12 cellular contexts compared by ENCODE assay signal in genomic region chr14:22265319-22266140, GRCh38.
A peak's percentile ranks its signal among the peaks of the same experiment; 100 is the strongest.
DNase-seq lines count a peak whose midpoint lies in the region; ATAC-seq and TF ChIP-seq lines count a peak whose summit lies in the region.
"Had no signal": no experiment of that assay in that cellular context is flagged by ENCODE, and none has a peak within 500 bp of the region (broad histone marks: within the 10 kb centered on the region; RNA-seq: fewer than 3 reads in every experiment).

No MANE protein-coding gene starts in this region.

- H3K36me3 Mint-ChIP-seq in type B pancreatic cell: no peaks in the 10 kb centered on the region

- ATAC-seq in left cardiac atrium: no peak
- no peak for ATAC-seq in psoas muscle

- peaks cover 21% of the 10 kb centered on the region for H3K4me1 Mint-ChIP-seq in type B pancreatic cell (ENCODE audit: unreplicated experiment)

- 49 to 70% (median 62%) methylated on average over 8 of the region's 8 CpGs for WGBS in psoas muscle, 3 donors

- peaks cover 21% of the 10 kb centered on the region for H3K27me3 Mint-ChIP-seq in type B pancreatic cell

- H3K4me1 ChIP-seq in cardiac muscle cell (ENCODE audit: low read depth) (no peaks in the 10 kb centered on the region), psoas muscle (no peaks in the 10 kb centered on the region)
- H3K4me1 ChIP-seq: Peyer's patch had no signal

- no peaks in the 10 kb centered on the region for H3K9me3 Mint-ChIP-seq in type B pancreatic cell

- no peak overlapping the region for H3K4me3 ChIP-seq in cardiac muscle cell
- H3K4me3 ChIP-seq in fibroblast of pulmonary artery (replicated peaks; ENCODE audit: low read depth, low read length): no peak overlapping the region
- no peak overlapping the region for H3K4me3 ChIP-seq in psoas muscle
- H3K4me3 ChIP-seq: MG63, Peyer's patch had no signal

- H3K27ac ChIP-seq in cardiac muscle cell (no peak overlapping the region), RWPE1 (no peak overlapping the region), psoas muscle (no peak overlapping the region)
- H3K27ac ChIP-seq: Peyer's patch had no signal

- no peak overlapping the region for H3K4me3 Mint-ChIP-seq in type B pancreatic cell

- H3K36me3 ChIP-seq in cardiac muscle cell (no peaks in the 10 kb centered on the region), psoas muscle (ENCODE audit: insufficient read depth in 1 of 2, low read depth in 1 of 2) (no peaks in the 10 kb centered on the region)
- H3K36me3 ChIP-seq: MG63, Peyer's patch had no signal

- intact Hi-C loops in left cardiac atrium (cut with DNase I): no loop called here
- intact Hi-C loops in psoas muscle (cut with DNase I): no loop called here

- TF ChIP-seq CTCF in cardiac muscle cell (IDR thresholded peaks at IDR 0.05; ENCODE audit: low read depth, low read length): peak; percentile 6
- TF ChIP-seq CTCF in RWPE1 (conservative IDR thresholded peaks at IDR 0.05; ENCODE audit: low read depth): no peak
- peak; percentile 4 for TF ChIP-seq CTCF in fibroblast of pulmonary artery (IDR thresholded peaks at IDR 0.05; ENCODE audit: low read length, missing control alignments)
- TF ChIP-seq CTCF in type B pancreatic cell (conservative IDR thresholded peaks at IDR 0.05): peak; percentile 46
- TF ChIP-seq CTCF in psoas muscle (IDR thresholded peaks at IDR 0.05): no peak

- H3K27ac Mint-ChIP-seq in type B pancreatic cell: peak overlapping the region; percentile 20

- POLR2A ChIA-PET in RWPE1 (lab: Yijun Ruan, JAX; ENCODE audit: low non-redundant PET): no interaction called here

- H3K27me3 ChIP-seq in cardiac muscle cell (no peaks in the 10 kb centered on the region), psoas muscle (ENCODE audit: insufficient read depth in 3 of 3, low read length in 2 of 3) (no peaks in the 10 kb centered on the region)
- H3K27me3 ChIP-seq: MG63, Peyer's patch had no signal

- peak in 1 of 2 donors; percentile 6 for DNase-seq in cardiac muscle cell (ENCODE audit: low read depth in 1 of 2, low spot score in 1 of 2)
- DNase-seq in left cardiac atrium: no peak
- DNase-seq in RWPE1 (ENCODE audit: low spot score): peak; percentile 19
- peak; percentile 8 for DNase-seq in fibroblast of pulmonary artery (ENCODE audit: low read depth)
- no peak for DNase-seq in type B pancreatic cell (ENCODE audit: extremely low spot score, unreplicated experiment)
- DNase-seq in NCI-H1436 (lab: John Stamatoyannopoulos, UW): no peak
- DNase-seq in middle frontal gyrus (ENCODE audit: extremely low spot score, low spot score): no peak
- no peak for DNase-seq in psoas muscle
- DNase-seq: kidney, MG63, Peyer's patch, small intestine had no signal

- CTCF ChIA-PET in RWPE1 (lab: Yijun Ruan, JAX): interaction anchor here (0.6 kb wide), 1 partner anchor 154 kb away, joined by 3 read pairs; no protein-coding TSS in a partner anchor

- H3K9me3 ChIP-seq in cardiac muscle cell (ENCODE audit: low read depth) (no peaks in the 10 kb centered on the region), psoas muscle (no peaks in the 10 kb centered on the region)
- H3K9me3 ChIP-seq: MG63, Peyer's patch had no signal

Comparison
In these comparisons a context has a peak if more than half of its experiments do, and no peak if none do; other contexts are left out.
1. DNase-seq: peak in RWPE1 (single experiment) and fibroblast of pulmonary artery (single experiment); none in left cardiac atrium (single experiment), type B pancreatic cell (single experiment), NCI-H1436 (single experiment), middle frontal gyrus (single experiment) and psoas muscle (0 of 2).
2. CTCF ChIP-seq: peak in cardiac muscle cell (single experiment), fibroblast of pulmonary artery (single experiment) and type B pancreatic cell (single experiment); none in RWPE1 (single experiment) and psoas muscle (single experiment).